ENCODE assay signal across 8 cellular contexts in genomic region chr4:161505141-161505540, GRCh38.
"Had no signal": no experiment of that assay in that cellular context is flagged by ENCODE, and none has a peak within 500 bp of the region (broad histone marks: within the 10 kb centered on the region; RNA-seq: fewer than 3 reads in every experiment).

No MANE protein-coding gene starts in this region.

- DNase-seq: H9, HCEC 1CT, IMR-90, KG1 had no signal

- FAIRE-seq: H1, H54, HTR-8/SVneo, K562 had no signal
